Comparison of ENCODE assay signal across 11 cellular contexts in genomic region chr9:136626740-136627642, GRCh38. TPM values are rescaled to one million over a fixed set of nuclear protein-coding genes. Genes with fewer than 3 reads are reported as not detected.
DNase-seq lines count a peak whose midpoint lies in the region; ATAC-seq, FAIRE-seq and TF ChIP-seq lines count a peak whose summit lies in the region.
"Had no signal": no experiment of that assay in that cellular context is flagged by ENCODE, and none has a peak within 500 bp of the region (broad histone marks: within the 10 kb centered on the region; RNA-seq: fewer than 3 reads in every experiment).

No MANE protein-coding gene starts in this region.

- ATAC-seq in HG02623 (IDR thresholded peaks at IDR 0.05; ENCODE audit: unreplicated experiment) (no peak), GM21381 (IDR thresholded peaks at IDR 0.05; ENCODE audit: unreplicated experiment) (no peak)
- ATAC-seq: HCT116 had no signal

- no peaks in the 10 kb centered on the region for H4K20me1 ChIP-seq in keratinocyte (ENCODE audit: control insufficient read depth, extremely low read depth, insufficient read depth, low read length)

- H3K9me3 ChIP-seq in cardiac muscle cell (ENCODE audit: low read depth) = no peaks in the 10 kb centered on the region
- no peaks in the 10 kb centered on the region for H3K9me3 ChIP-seq in right atrium auricular region
- H3K9me3 ChIP-seq in keratinocyte (ENCODE audit: control insufficient read depth, low read depth, low read length) = peaks cover 2% of the 10 kb centered on the region

- TF ChIP-seq CTCF in cardiac muscle cell (IDR thresholded peaks at IDR 0.05; ENCODE audit: low read depth, low read length) (no peak), right atrium auricular region (IDR thresholded peaks at IDR 0.05) (no peak), keratinocyte (optimal IDR thresholded peaks at IDR 0.05 in 1 of 3, IDR thresholded peaks at IDR 0.05 in 1 of 3, conservative IDR thresholded peaks at IDR 0.05 in 1 of 3; ENCODE audit: extremely low read depth in 1 of 3, insufficient read depth in 2 of 3, low read length in 3 of 3) (peak in 2 of 3 experiments; percentile 66 to 71)

- no peaks in the 10 kb centered on the region for H3K9me1 ChIP-seq in keratinocyte (ENCODE audit: control insufficient read depth, extremely low read depth, insufficient read depth, low read length)

- H3K79me2 ChIP-seq in keratinocyte (ENCODE audit: control insufficient read depth, insufficient read depth, low read length) = no peaks in the 10 kb centered on the region

- DNase-seq in cardiac muscle cell (ENCODE audit: low read depth in 1 of 2, low spot score in 1 of 2) (peak in 1 of 2 donors; percentile 82), right atrium auricular region (ENCODE audit: low spot score) (no peak), RPMI8226 (peak; percentile 48), keratinocyte (ENCODE audit: low read depth, low spot score) (no peak), ureter (ENCODE audit: low spot score) (peak; percentile 51), occipital lobe (lab: John Stamatoyannopoulos, UW) (no peak)
- DNase-seq: MM.1S had no signal

- H3K9ac ChIP-seq in keratinocyte (ENCODE audit: control insufficient read depth, extremely low read depth, insufficient read depth, low read length) = peak overlapping the region; percentile 15

- H3K27me3 ChIP-seq in cardiac muscle cell (no peaks in the 10 kb centered on the region), right atrium auricular region (no peaks in the 10 kb centered on the region), keratinocyte (ENCODE audit: control insufficient read depth, extremely low read depth, insufficient read depth, low read length) (peaks cover 6% of the 10 kb centered on the region)

- no peak overlapping the region for H3K4me3 ChIP-seq in cardiac muscle cell
- H3K4me3 ChIP-seq in right atrium auricular region = no peak overlapping the region
- H3K4me3 ChIP-seq in keratinocyte (ENCODE audit: control insufficient read depth in 2 of 3, extremely low read depth in 1 of 3, insufficient read depth in 2 of 3, low read depth in 1 of 3, low read length in 3 of 3) = no peak overlapping the region

- H3K36me3 ChIP-seq in cardiac muscle cell = no peaks in the 10 kb centered on the region
- no peaks in the 10 kb centered on the region for H3K36me3 ChIP-seq in right atrium auricular region
- no peaks in the 10 kb centered on the region for H3K36me3 ChIP-seq in keratinocyte (ENCODE audit: control insufficient read depth in 2 of 2, extremely low read depth in 1 of 2, insufficient read depth in 2 of 2, low read length in 2 of 2)

- peak overlapping the region; percentile 22 for H2AFZ ChIP-seq in keratinocyte (ENCODE audit: control insufficient read depth, low read length)

- FAIRE-seq in keratinocyte (lab: Jason Lieb, UNC) = peak; percentile 89
- FAIRE-seq: RCC 7860 had no signal

- H3K27ac ChIP-seq in cardiac muscle cell (peak overlapping the region; percentile 83), right atrium auricular region (no peak overlapping the region), keratinocyte (ENCODE audit: control insufficient read depth, insufficient read depth, low read length) (no peak overlapping the region)

- peaks cover 24% of the 10 kb centered on the region for H3K4me1 ChIP-seq in cardiac muscle cell (ENCODE audit: low read depth)
- H3K4me1 ChIP-seq in right atrium auricular region = peaks cover 0 to 55% of the 10 kb centered on the region in 2 donors
- H3K4me1 ChIP-seq in keratinocyte (ENCODE audit: control insufficient read depth, extremely low read depth, insufficient read depth, low read length) = peaks cover 42% of the 10 kb centered on the region

- dilution Hi-C loops in keratinocyte (cut with MboI; ENCODE audit: extremely low pct_ligation_motif_present, low sequenced_read_pairs) = no loop called here

- H3K4me2 ChIP-seq in keratinocyte (ENCODE audit: control insufficient read depth, extremely low read depth, insufficient read depth, low read depth, low read length) = peak overlapping the region; percentile 22

RNA-seq across cellular contexts. Expression of gene EGFL7, which starts 35.7 kb away (rescaled TPM):
- 64.1 and 82.9 TPM in 2 replicates for total RNA-seq in cardiac muscle cell
- polyA plus RNA-seq in cardiac muscle cell = 50.9 and 90.0 TPM in 2 replicates
- total RNA-seq in right atrium auricular region = 100 to 1,000 TPM; 114 to 120 TPM
- polyA plus RNA-seq in keratinocyte = 4.2 to 10.5 TPM (median 6.2 TPM) in 3 replicates
- 1.0 TPM for polyA plus RNA-seq in keratinocyte (2011; ENCODE audit: low read depth)
- polyA plus RNA-seq in keratinocyte (2011; cell fraction: cytosol; rRNA removed) = 3.9 and 15.7 TPM in 2 replicates
- polyA plus RNA-seq in keratinocyte (2011; cell fraction: nucleus; rRNA removed) = 7.2 and 12.3 TPM in 2 replicates
- 2.4 and 10.1 TPM in 2 replicates for polyA plus RNA-seq in keratinocyte (2012; ENCODE audit: low replicate concordance)
- 1.3 to 4.1 TPM (median 2.7 TPM) in 3 replicates for polyA minus RNA-seq in keratinocyte
- 16.3 TPM for polyA minus RNA-seq in keratinocyte (2011; cell fraction: cytosol; rRNA and poly(A)+ RNA removed)
- polyA minus RNA-seq in keratinocyte (2011; cell fraction: nucleus; rRNA and poly(A)+ RNA removed) = 4.7 and 7.5 TPM in 2 replicates
- 109 TPM for total RNA-seq in ureter
- 13.7 TPM for total RNA-seq in occipital lobe

Comparison
In these comparisons a context has a peak if more than half of its experiments do, and no peak if none do; other contexts are left out.
1. DNase-seq: peak in RPMI8226 (single experiment) and ureter (single experiment); none in right atrium auricular region (single experiment), keratinocyte (single experiment) and occipital lobe (single experiment).
2. CTCF ChIP-seq: peak in keratinocyte (2 of 3); none in cardiac muscle cell (single experiment) and right atrium auricular region (0 of 2).